ENCODE assay signal across 7 cellular contexts in the genomic region with DNA sequence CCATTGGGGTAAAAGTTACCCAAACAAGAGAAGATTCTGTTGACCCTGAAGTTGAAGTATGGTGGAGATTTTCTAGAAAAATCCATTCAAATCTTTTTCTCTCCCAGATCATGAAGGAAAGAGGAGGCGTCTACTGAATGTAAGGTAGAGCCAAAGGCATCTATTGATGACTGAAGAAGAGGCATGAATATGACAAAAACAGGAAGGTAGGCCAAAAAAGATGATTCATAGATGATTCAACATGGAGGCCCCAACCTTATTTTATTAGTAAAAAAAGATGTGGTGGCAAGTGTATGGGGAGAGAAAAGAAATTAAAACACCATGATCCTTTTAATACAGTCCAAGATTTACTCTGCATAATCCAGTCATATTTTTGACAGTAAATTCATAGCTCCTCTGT. TPM values are rescaled to one million over a fixed set of nuclear protein-coding genes. Genes with fewer than 3 reads are reported as not detected.
A peak's percentile ranks its signal among the peaks of the same experiment; 100 is the strongest.
DNase-seq lines count a peak whose midpoint lies in the region; ATAC-seq, FAIRE-seq and TF ChIP-seq lines count a peak whose summit lies in the region.
"Not testable (repeated sequence)": the region's sequence is repeated elsewhere in the genome, so short reads cannot be mapped to it uniquely, and the experiment has no call there.

No MANE protein-coding gene starts in this region.

- H3K27ac ChIP-seq in gastroesophageal sphincter = peak overlapping the region in 3 of 4 donors; percentile 48 to 72 (median 55)
- H3K27ac ChIP-seq in skin epidermis = peak overlapping the region in 16 of 21 experiments; percentile 59 to 84 (median 75)

- H3K36me3 ChIP-seq in gastroesophageal sphincter = not testable (repeated sequence)

- not testable (repeated sequence) for TF ChIP-seq EP300 in gastroesophageal sphincter (IDR thresholded peaks at IDR 0.05)

- peaks cover 16% of the 10 kb centered on the region for H3K4me1 Mint-ChIP-seq in activated T-helper 17 cell treated with anti-CD3 and anti-CD28 coated beads, Interleukin-2, amount 50 U/mL, for 72 hours

- H3K9me3 ChIP-seq in gastroesophageal sphincter = not testable (repeated sequence)

- ATAC-seq in activated T-helper 17 cell treated with anti-CD3 and anti-CD28 coated beads, Interleukin-2, amount 50 U/mL, for 72 hours (replicated peaks) = peak; percentile 56
- not testable (repeated sequence) for ATAC-seq in gastroesophageal sphincter

- peak; percentile 42 for DNase-seq in EH (ENCODE audit: low read depth)
- DNase-seq in HS-5 (ENCODE audit: low read depth) = peak; percentile 74
- DNase-seq in RCC 7860 (ENCODE audit: low spot score) = peak; percentile 22
- peak; percentile 70 for DNase-seq in epithelial cell of esophagus (ENCODE audit: low read depth)

- not testable (repeated sequence) for H3K27me3 ChIP-seq in gastroesophageal sphincter

- FAIRE-seq in RCC 7860 (lab: Jason Lieb, UNC) = peak; percentile 64

- not testable (repeated sequence) for H3K9me3 Mint-ChIP-seq in activated T-helper 17 cell treated with anti-CD3 and anti-CD28 coated beads, Interleukin-2, amount 50 U/mL, for 72 hours

- peak overlapping the region; percentile 6 for H3K27ac Mint-ChIP-seq in activated T-helper 17 cell treated with anti-CD3 and anti-CD28 coated beads, Interleukin-2, amount 50 U/mL, for 72 hours

- not testable (repeated sequence) for H3K36me3 Mint-ChIP-seq in activated T-helper 17 cell treated with anti-CD3 and anti-CD28 coated beads, Interleukin-2, amount 50 U/mL, for 72 hours (ENCODE audit: low read depth)

- not testable (repeated sequence) for H3K4me3 Mint-ChIP-seq in activated T-helper 17 cell treated with anti-CD3 and anti-CD28 coated beads, Interleukin-2, amount 50 U/mL, for 72 hours

- H3K4me3 ChIP-seq in epithelial cell of esophagus (ENCODE audit: low read length); gastroesophageal sphincter; skin epidermis: not testable (repeated sequence)

- not testable (repeated sequence) for TF ChIP-seq CTCF in epithelial cell of esophagus (IDR thresholded peaks at IDR 0.05; ENCODE audit: insufficient read depth, low read depth, low read length, missing control alignments); gastroesophageal sphincter (IDR thresholded peaks at IDR 0.05)

- not testable (repeated sequence) for TF ChIP-seq POLR2A in gastroesophageal sphincter (IDR thresholded peaks at IDR 0.05)

- H3K27me3 Mint-ChIP-seq in activated T-helper 17 cell treated with anti-CD3 and anti-CD28 coated beads, Interleukin-2, amount 50 U/mL, for 72 hours = peaks cover 14% of the 10 kb centered on the region

- 83 to 100% methylated on average over 1 of the region's 1 CpG for WGBS in gastroesophageal sphincter (ENCODE audit: low coverage in 1 of 2), 2 donors

- H3K4me1 ChIP-seq in gastroesophageal sphincter = peaks cover 0 to 21% (median 0%) of the 10 kb centered on the region in 3 donors

RNA-seq across cellular contexts. Expression of gene PAX8, which starts 49.9 kb away (rescaled TPM):
- 1 to 10 TPM in 1 of 2 donors, under 1 TPM in 1; 0.86 to 1.6 TPM for total RNA-seq in activated T-helper 17 cell treated with anti-CD3 and anti-CD28 coated beads, Interleukin-2, amount 50 U/mL, for 72 hours
- 1 to 10 TPM in 2 of 4 donors, under 1 TPM in 1, not detected in 1; 0.62 to 2.5 (median 1.1) TPM for total RNA-seq in gastroesophageal sphincter

Comparison
In these comparisons a context has a peak if more than half of its experiments do, and no peak if none do; other contexts are left out.
1. DNase-seq: peak in every context shown above with its lines; median percentile 74 in HS-5; 70 in epithelial cell of esophagus; 42 in EH; 22 in RCC 7860.